In genomic region chr2:234691968-234692955, GRCh38 we compare ENCODE assay signal across 1 cellular context.
TF ChIP-seq lines count a peak whose summit lies in the region.

No MANE protein-coding gene starts in this region.

TF ChIP-seq in HepG2, 621 proteins besides CTCF, POLR2A, EP300 and RAD21 (continued from another document and continues in another):
- no peak for TF ChIP-seq REST (IDR thresholded peaks at IDR 0.05; ENCODE audit: borderline replicate concordance in 1 of 2, low read depth in 1 of 2, low read length in 2 of 2)
- TF ChIP-seq ZNF563 (CRISPR knock-in tag; IDR thresholded peaks at IDR 0.05): no peak
- TF ChIP-seq ZNF788 (CRISPR knock-in tag; IDR thresholded peaks at IDR 0.05; ENCODE audit: borderline replicate concordance): no peak
- no peak for TF ChIP-seq ZNF414 (CRISPR knock-in tag; IDR thresholded peaks at IDR 0.05)
- TF ChIP-seq ZNF75D (CRISPR knock-in tag; IDR thresholded peaks at IDR 0.05; ENCODE audit: borderline replicate concordance): no peak
- TF ChIP-seq FIP1L1 (IDR thresholded peaks at IDR 0.05; ENCODE audit: borderline replicate concordance, insufficient read depth, low read depth, low read length): no peak
- no peak for TF ChIP-seq PAF1 (CRISPR knock-in tag; IDR thresholded peaks at IDR 0.05)
- peak; percentile 71 for TF ChIP-seq PHF21A (CRISPR knock-in tag; IDR thresholded peaks at IDR 0.05)
- no peak for TF ChIP-seq HMGA1 (CRISPR knock-in tag; conservative IDR thresholded peaks at IDR 0.05)
- TF ChIP-seq NFE2L1 (CRISPR knock-in tag; IDR thresholded peaks at IDR 0.05; ENCODE audit: borderline replicate concordance): no peak
- TF ChIP-seq BATF2 (CRISPR knock-in tag; IDR thresholded peaks at IDR 0.05): no peak
- no peak for TF ChIP-seq ZNF850 (CRISPR knock-in tag; conservative IDR thresholded peaks at IDR 0.05)
- peak; percentile 68 for TF ChIP-seq ZMYM4 (CRISPR knock-in tag; IDR thresholded peaks at IDR 0.05)
- 0 out of 2 replicates have a peak, but pooled peaks have one; percentile 40 for TF ChIP-seq RFXAP (CRISPR knock-in tag; IDR thresholded peaks at IDR 0.05; ENCODE audit: borderline replicate concordance)
- TF ChIP-seq FLYWCH1 (CRISPR knock-in tag; IDR thresholded peaks at IDR 0.05): no peak
- TF ChIP-seq ATM (IDR thresholded peaks at IDR 0.05; ENCODE audit: borderline replicate concordance): no peak
- TF ChIP-seq MLX (CRISPR knock-in tag; IDR thresholded peaks at IDR 0.05): peak; percentile 35; the same call in 1 of the 2 replicates
- TF ChIP-seq ZBTB7A (CRISPR knock-in tag; IDR thresholded peaks at IDR 0.05): no peak
- TF ChIP-seq ZNF792 (CRISPR knock-in tag; IDR thresholded peaks at IDR 0.05): no peak
- no peak for TF ChIP-seq MTA3 (CRISPR knock-in tag; IDR thresholded peaks at IDR 0.05)
- peak; percentile 35; the same call in 1 of the 2 replicates for TF ChIP-seq PPARG (CRISPR knock-in tag; conservative IDR thresholded peaks at IDR 0.05)
- 0 out of 2 replicates have a peak, but pooled peaks have one; percentile 16 for TF ChIP-seq HMG20B (CRISPR knock-in tag; conservative IDR thresholded peaks at IDR 0.05)
- TF ChIP-seq TCF12 (IDR thresholded peaks at IDR 0.05): no peak
- peak; percentile 60; the same call in 1 of the 2 replicates for TF ChIP-seq TCF12 (CRISPR knock-in tag; IDR thresholded peaks at IDR 0.05)
- no peak for TF ChIP-seq FOXA1 (IDR thresholded peaks at IDR 0.05)
- TF ChIP-seq FOXA1 (CRISPR knock-in tag; IDR thresholded peaks at IDR 0.05): peak; percentile 76
- TF ChIP-seq ZNF572 (CRISPR knock-in tag; IDR thresholded peaks at IDR 0.05): no peak
- TF ChIP-seq TEAD3 (CRISPR knock-in tag; optimal IDR thresholded peaks at IDR 0.05; ENCODE audit: borderline replicate concordance): peak; percentile 32
- TF ChIP-seq FOXJ3 (CRISPR knock-in tag; IDR thresholded peaks at IDR 0.05; ENCODE audit: borderline replicate concordance): no peak; the same call in 1 of the 2 replicates
- TF ChIP-seq E2F2 (CRISPR knock-in tag; IDR thresholded peaks at IDR 0.05; ENCODE audit: borderline replicate concordance): no peak
- no peak for TF ChIP-seq ZNF251 (CRISPR knock-in tag; IDR thresholded peaks at IDR 0.05)
- TF ChIP-seq, protein P1, sequence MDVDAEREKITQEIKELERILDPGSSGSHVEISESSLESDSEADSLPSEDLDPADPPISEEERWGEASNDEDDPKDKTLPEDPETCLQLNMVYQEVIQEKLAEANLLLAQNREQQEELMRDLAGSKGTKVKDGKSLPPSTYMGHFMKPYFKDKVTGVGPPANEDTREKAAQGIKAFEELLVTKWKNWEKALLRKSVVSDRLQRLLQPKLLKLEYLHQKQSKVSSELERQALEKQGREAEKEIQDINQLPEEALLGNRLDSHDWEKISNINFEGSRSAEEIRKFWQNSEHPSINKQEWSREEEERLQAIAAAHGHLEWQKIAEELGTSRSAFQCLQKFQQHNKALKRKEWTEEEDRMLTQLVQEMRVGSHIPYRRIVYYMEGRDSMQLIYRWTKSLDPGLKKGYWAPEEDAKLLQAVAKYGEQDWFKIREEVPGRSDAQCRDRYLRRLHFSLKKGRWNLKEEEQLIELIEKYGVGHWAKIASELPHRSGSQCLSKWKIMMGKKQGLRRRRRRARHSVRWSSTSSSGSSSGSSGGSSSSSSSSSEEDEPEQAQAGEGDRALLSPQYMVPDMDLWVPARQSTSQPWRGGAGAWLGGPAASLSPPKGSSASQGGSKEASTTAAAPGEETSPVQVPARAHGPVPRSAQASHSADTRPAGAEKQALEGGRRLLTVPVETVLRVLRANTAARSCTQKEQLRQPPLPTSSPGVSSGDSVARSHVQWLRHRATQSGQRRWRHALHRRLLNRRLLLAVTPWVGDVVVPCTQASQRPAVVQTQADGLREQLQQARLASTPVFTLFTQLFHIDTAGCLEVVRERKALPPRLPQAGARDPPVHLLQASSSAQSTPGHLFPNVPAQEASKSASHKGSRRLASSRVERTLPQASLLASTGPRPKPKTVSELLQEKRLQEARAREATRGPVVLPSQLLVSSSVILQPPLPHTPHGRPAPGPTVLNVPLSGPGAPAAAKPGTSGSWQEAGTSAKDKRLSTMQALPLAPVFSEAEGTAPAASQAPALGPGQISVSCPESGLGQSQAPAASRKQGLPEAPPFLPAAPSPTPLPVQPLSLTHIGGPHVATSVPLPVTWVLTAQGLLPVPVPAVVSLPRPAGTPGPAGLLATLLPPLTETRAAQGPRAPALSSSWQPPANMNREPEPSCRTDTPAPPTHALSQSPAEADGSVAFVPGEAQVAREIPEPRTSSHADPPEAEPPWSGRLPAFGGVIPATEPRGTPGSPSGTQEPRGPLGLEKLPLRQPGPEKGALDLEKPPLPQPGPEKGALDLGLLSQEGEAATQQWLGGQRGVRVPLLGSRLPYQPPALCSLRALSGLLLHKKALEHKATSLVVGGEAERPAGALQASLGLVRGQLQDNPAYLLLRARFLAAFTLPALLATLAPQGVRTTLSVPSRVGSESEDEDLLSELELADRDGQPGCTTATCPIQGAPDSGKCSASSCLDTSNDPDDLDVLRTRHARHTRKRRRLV (CRISPR knock-in tag; IDR thresholded peaks at IDR 0.05): no peak
- peak; percentile 28 for TF ChIP-seq ASH2L (IDR thresholded peaks at IDR 0.05; ENCODE audit: insufficient read length, low read depth, low read length)
- no peak for TF ChIP-seq SRSF9 (IDR thresholded peaks at IDR 0.05; ENCODE audit: borderline replicate concordance, insufficient read depth, low read depth, low read length, poor library complexity, severe bottlenecking)
- TF ChIP-seq KMT2B (CRISPR knock-in tag; IDR thresholded peaks at IDR 0.05): no peak
- no peak for TF ChIP-seq MAFF (IDR thresholded peaks at IDR 0.05; ENCODE audit: low read depth, low read length)
- TF ChIP-seq PBX3 (CRISPR knock-in tag; IDR thresholded peaks at IDR 0.05; ENCODE audit: borderline replicate concordance): no peak
- no peak for TF ChIP-seq HBP1 (CRISPR knock-in tag; IDR thresholded peaks at IDR 0.05; ENCODE audit: low read depth)
- no peak for TF ChIP-seq ZNF768 (CRISPR knock-in tag; IDR thresholded peaks at IDR 0.05)
- TF ChIP-seq RFX5 (IDR thresholded peaks at IDR 0.05; ENCODE audit: low read depth, low read length): no peak
- TF ChIP-seq FOXK1 (CRISPR knock-in tag; IDR thresholded peaks at IDR 0.05; ENCODE audit: borderline replicate concordance, low read depth): no peak
- TF ChIP-seq NFE2L2 (IDR thresholded peaks at IDR 0.05; ENCODE audit: low read length): no peak
- TF ChIP-seq NFKB2 (CRISPR knock-in tag; IDR thresholded peaks at IDR 0.05; ENCODE audit: borderline replicate concordance): no peak
- TF ChIP-seq, protein P2, sequence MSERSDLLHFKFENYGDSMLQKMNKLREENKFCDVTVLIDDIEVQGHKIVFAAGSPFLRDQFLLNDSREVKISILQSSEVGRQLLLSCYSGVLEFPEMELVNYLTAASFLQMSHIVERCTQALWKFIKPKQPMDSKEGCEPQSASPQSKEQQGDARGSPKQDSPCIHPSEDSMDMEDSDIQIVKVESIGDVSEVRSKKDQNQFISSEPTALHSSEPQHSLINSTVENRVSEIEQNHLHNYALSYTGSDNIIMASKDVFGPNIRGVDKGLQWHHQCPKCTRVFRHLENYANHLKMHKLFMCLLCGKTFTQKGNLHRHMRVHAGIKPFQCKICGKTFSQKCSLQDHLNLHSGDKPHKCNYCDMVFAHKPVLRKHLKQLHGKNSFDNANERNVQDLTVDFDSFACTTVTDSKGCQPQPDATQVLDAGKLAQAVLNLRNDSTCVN (CRISPR knock-in tag; IDR thresholded peaks at IDR 0.05; ENCODE audit: borderline replicate concordance): 0 out of 2 replicates have a peak, but pooled peaks have one; percentile 23
- no peak for TF ChIP-seq PLSCR1 (CRISPR knock-in tag; IDR thresholded peaks at IDR 0.05; ENCODE audit: borderline replicate concordance)
- no peak for TF ChIP-seq LBX2 (CRISPR knock-in tag; IDR thresholded peaks at IDR 0.05; ENCODE audit: borderline replicate concordance)
- TF ChIP-seq SAFB2 (CRISPR knock-in tag; IDR thresholded peaks at IDR 0.05; ENCODE audit: borderline replicate concordance, low read depth): no peak; the same call in 1 of the 2 replicates
- TF ChIP-seq, protein P3, sequence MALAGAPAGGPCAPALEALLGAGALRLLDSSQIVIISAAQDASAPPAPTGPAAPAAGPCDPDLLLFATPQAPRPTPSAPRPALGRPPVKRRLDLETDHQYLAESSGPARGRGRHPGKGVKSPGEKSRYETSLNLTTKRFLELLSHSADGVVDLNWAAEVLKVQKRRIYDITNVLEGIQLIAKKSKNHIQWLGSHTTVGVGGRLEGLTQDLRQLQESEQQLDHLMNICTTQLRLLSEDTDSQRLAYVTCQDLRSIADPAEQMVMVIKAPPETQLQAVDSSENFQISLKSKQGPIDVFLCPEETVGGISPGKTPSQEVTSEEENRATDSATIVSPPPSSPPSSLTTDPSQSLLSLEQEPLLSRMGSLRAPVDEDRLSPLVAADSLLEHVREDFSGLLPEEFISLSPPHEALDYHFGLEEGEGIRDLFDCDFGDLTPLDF (CRISPR knock-in tag; IDR thresholded peaks at IDR 0.05): no peak
